In genomic region chr9:13027834-13028233, GRCh38 we compare ENCODE assay signal across 28 cellular contexts.
"Had no signal": no experiment of that assay in that cellular context is flagged by ENCODE, and none has a peak within 500 bp of the region (broad histone marks: within the 10 kb centered on the region; RNA-seq: fewer than 3 reads in every experiment).

No MANE protein-coding gene starts in this region.

- H3K4me2 ChIP-seq: smooth muscle cell had no signal

- H3K27me3 ChIP-seq: esophagus squamous epithelium, neutrophil, right atrium auricular region, thyroid gland, vagina had no signal

- DNase-seq: dermis blood vessel endothelial cell; effector memory CD4-positive, alpha-beta T cell; esophagus squamous epithelium; foreskin melanocyte; hypothalamus; immature natural killer cell; islet precursor cell; mesenchymal stem cell; mucosa of descending colon; naive B cell; stimulated activated CD4-positive, alpha-beta T cell treated with anti-CD3 and anti-CD28 coated beads, Interleukin-12 subunit alpha, Interleukin-12 subunit beta, amount 100 ng/mL, for 4 hours; stimulated activated CD4-positive, alpha-beta T cell treated with anti-CD3 and anti-CD28 coated beads, Interleukin-1b, Interleukin-23, amount 100 ng/mL, for 48 hours; stimulated activated CD4-positive, alpha-beta T cell treated with anti-CD3 and anti-CD28 coated beads, Interleukin-4, amount 100 ng/mL, for 1 hour; stimulated activated CD8-positive, alpha-beta memory T cell treated with anti-CD3 and anti-CD28 coated beads, Interleukin-4, amount 100 ng/mL, for 48 hours; stimulated activated naive CD4-positive, alpha-beta T cell; stimulated activated naive CD8-positive, alpha-beta T cell treated with anti-CD3 and anti-CD28 coated beads, Interleukin-15, amount 100 ng/mL, for 72 hours; thyroid gland; trophoblast cell had no signal

- H3K9me3 ChIP-seq: esophagus squamous epithelium, mucosa of descending colon, neutrophil, prostate gland, right atrium auricular region, thyroid gland, vagina had no signal

- ATAC-seq: left lobe of liver; mucosa of descending colon; natural killer cell treated with Interleukin-12 subunit alpha and Interleukin-12 subunit beta and Interleukin-15 and Interleukin-18, amount 100 ng/mL, for 72 hours; sciatic nerve; stimulated activated naive CD8-positive, alpha-beta T cell treated with anti-CD3 and anti-CD28 coated beads, Interleukin-15, amount 100 ng/mL, for 72 hours had no signal

- H3K27ac ChIP-seq: coronary artery, esophagus squamous epithelium, neutrophil, parathyroid adenoma, prostate gland, right atrium auricular region, thyroid gland, vagina had no signal

- H3K36me3 ChIP-seq: esophagus squamous epithelium, neutrophil, prostate gland, right atrium auricular region, thyroid gland, vagina had no signal

- H2AFZ ChIP-seq: parathyroid adenoma had no signal

- H3K4me1 ChIP-seq: esophagus squamous epithelium, parathyroid adenoma, prostate gland, right atrium auricular region, thyroid gland had no signal

- H3K79me2 ChIP-seq: parathyroid adenoma had no signal

- H3K4me3 ChIP-seq: coronary artery, esophagus squamous epithelium, mucosa of descending colon, prostate gland, right atrium auricular region, smooth muscle cell, thyroid gland, vagina had no signal
